ENCODE assay signal across 18 cellular contexts in the genomic region with DNA sequence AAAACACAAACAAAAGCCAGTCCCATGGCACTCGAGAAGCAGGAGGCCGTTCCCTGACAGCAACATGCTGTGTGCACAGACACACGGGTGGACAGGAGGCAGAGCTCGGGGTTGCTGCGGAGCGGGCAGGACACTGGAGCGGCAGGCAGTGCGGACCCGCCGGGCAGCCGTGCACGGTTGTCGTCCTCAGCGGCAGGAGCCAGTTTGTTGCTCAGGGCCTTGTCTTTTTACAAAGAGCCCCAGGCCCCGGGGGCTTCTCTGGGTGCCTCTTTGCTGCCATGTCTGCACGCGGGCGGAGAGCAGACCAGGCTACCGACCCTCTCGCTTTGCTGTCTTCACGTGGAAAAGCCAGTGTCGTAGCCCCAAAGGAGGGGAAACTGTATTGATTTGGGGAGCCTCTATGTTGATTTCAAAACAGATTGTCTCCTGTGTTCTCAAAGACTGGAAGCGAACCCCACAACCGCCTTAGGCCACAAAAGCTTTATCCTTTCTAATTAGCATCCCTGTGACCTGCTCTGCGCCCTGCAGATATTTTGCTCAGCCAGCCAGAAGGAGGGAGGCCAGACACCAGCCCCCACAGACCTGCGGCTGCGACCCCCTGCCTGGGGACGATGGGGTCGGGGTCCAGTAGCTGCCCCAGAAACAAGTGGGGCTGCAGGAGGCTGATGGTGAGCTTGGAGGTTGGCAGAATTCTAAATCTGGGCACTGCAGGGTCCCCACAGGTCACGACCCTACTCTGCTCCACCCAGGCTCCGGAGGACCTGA. TPM values are rescaled to one million over a fixed set of nuclear protein-coding genes. Genes with fewer than 3 reads are reported as not detected.
DNase-seq lines count a peak whose midpoint lies in the region; ATAC-seq, FAIRE-seq and TF ChIP-seq lines count a peak whose summit lies in the region.
"Had no signal": no experiment of that assay in that cellular context is flagged by ENCODE, and none has a peak within 500 bp of the region (broad histone marks: within the 10 kb centered on the region; RNA-seq: fewer than 3 reads in every experiment).

No MANE protein-coding gene starts in this region.

- no peak overlapping the region for H2BK5ac ChIP-seq in mesenchymal stem cell (ENCODE audit: low read depth, low read length, poor library complexity, severe bottlenecking)

- H3K27ac ChIP-seq in K562 (ENCODE audit: extremely low read depth, low read depth, low read length) (no peak overlapping the region), mesenchymal stem cell (ENCODE audit: low read length, poor library complexity, severe bottlenecking) (peak overlapping the region; percentile 76), substantia nigra (ENCODE audit: low read depth, low read length, poor library complexity, severe bottlenecking) (peak overlapping the region; percentile 57)
- H3K27ac ChIP-seq: neutrophil, right atrium auricular region had no signal

- peaks cover 77% of the 10 kb centered on the region for H3K27me3 Mint-ChIP-seq in activated CD8-positive, alpha-beta memory T cell treated with anti-CD3 and anti-CD28 coated beads, Interleukin-2, amount 10 ng/mL, durations not matched to agents 7 days and 5 days
- peaks cover 30% of the 10 kb centered on the region for H3K27me3 Mint-ChIP-seq in WTC11 (ENCODE audit: low read depth)

- H3K9me1 ChIP-seq in K562 (ENCODE audit: control insufficient read depth, insufficient read depth, low read length), result no peaks in the 10 kb centered on the region

- H4K20me1 ChIP-seq in K562 (replicated peaks; ENCODE audit: control insufficient read depth, insufficient read depth, low read length), result peaks cover 6% of the 10 kb centered on the region; the same call in 1 of the 2 replicates

- peak overlapping the region in 1 of 2 experiments; percentile 29 for H3K14ac ChIP-seq in mesenchymal stem cell (ENCODE audit: low read length in 2 of 2)

- H3K36me3 ChIP-seq in K562 (ENCODE audit: control insufficient read depth, insufficient read depth, low read length) (no peaks in the 10 kb centered on the region), mesenchymal stem cell (ENCODE audit: control insufficient read depth in 1 of 2, insufficient read depth in 2 of 2, low read depth in 1 of 2, low read length in 2 of 2) (no peaks in the 10 kb centered on the region)
- H3K36me3 ChIP-seq: adrenal gland, neutrophil, right atrium auricular region had no signal

- no TSS peak for BruUV-seq in K562 (replicated peaks; lab: Mats Ljungman, UMichigan)

- no peak overlapping the region for H3K27ac Mint-ChIP-seq in activated CD8-positive, alpha-beta memory T cell treated with anti-CD3 and anti-CD28 coated beads, Interleukin-2, amount 10 ng/mL, durations not matched to agents 7 days and 5 days
- no peak overlapping the region for H3K27ac Mint-ChIP-seq in WTC11
- H3K27ac Mint-ChIP-seq: activated T-helper 17 cell treated with anti-CD3 and anti-CD28 coated beads, Interleukin-2, amount 50 U/mL, for 72 hours had no signal

- DNase-seq in activated CD8-positive, alpha-beta memory T cell treated with anti-CD3 and anti-CD28 coated beads, Interleukin-2, amount 10 ng/mL, durations not matched to agents 7 days and 5 days, result peak; percentile 27
- DNase-seq in activated CD8-positive, alpha-beta memory T cell treated with anti-CD3 and anti-CD28 coated beads, Interleukin-2, amount 50 U/mL, for 48 hours, result no peak
- DNase-seq in K562 (ENCODE audit: extremely low read depth in 1 of 4, low spot score in 3 of 4) (no peak), mesenchymal stem cell (no peak), substantia nigra (lab: John Stamatoyannopoulos, UW) (no peak), WTC11 (ENCODE audit: low spot score) (no peak), globus pallidus (ENCODE audit: low spot score) (no peak)
- DNase-seq in activated naive CD4-positive, alpha-beta T cell treated with Interleukin-2 at 50 U/mL for 16 hours, result no peak
- DNase-seq: activated CD4-positive, CD25-positive, alpha-beta regulatory T cell treated with anti-CD3 and anti-CD28 coated beads, Interleukin-2, amount 50 U/mL, for 72 hours; dermis blood vessel endothelial cell; DND-41; foreskin melanocyte; T-helper 9 cell had no signal

- H3K4me3 ChIP-seq in K562, result no peak overlapping the region
- H3K4me3 ChIP-seq in mesenchymal stem cell (ENCODE audit: insufficient read depth in 1 of 2, low read depth in 1 of 2, low read length in 2 of 2), result no peak overlapping the region
- H3K4me3 ChIP-seq: adrenal gland, right atrium auricular region had no signal

- H3K9me3 ChIP-seq in K562 (replicated peaks; ENCODE audit: control insufficient read depth, insufficient read depth, low read depth, low read length), result no peaks in the 10 kb centered on the region
- H3K9me3 ChIP-seq in mesenchymal stem cell (ENCODE audit: control insufficient read depth, low read length), result no peaks in the 10 kb centered on the region
- H3K9me3 ChIP-seq: adrenal gland, neutrophil, right atrium auricular region had no signal

- WGBS in K562 (ENCODE audit: insufficient coverage, low coverage, missing lambda C conversion rate), result 3% methylated on average over 31 of the region's 31 CpGs
- 87% methylated on average over 30 of the region's 31 CpGs for WGBS in mesenchymal stem cell

- no peak for FAIRE-seq in K562 (lab: Jason Lieb, UNC)
- FAIRE-seq: GM18507 had no signal

- no peak overlapping the region for H2BK12ac ChIP-seq in mesenchymal stem cell (ENCODE audit: low read length in 2 of 2)

- H3K9me3 Mint-ChIP-seq in activated CD8-positive, alpha-beta memory T cell treated with anti-CD3 and anti-CD28 coated beads, Interleukin-2, amount 10 ng/mL, durations not matched to agents 7 days and 5 days (ENCODE audit: low read depth), result no peaks in the 10 kb centered on the region
- H3K9me3 Mint-ChIP-seq in WTC11, result peaks cover 6% of the 10 kb centered on the region; the same call in 1 of the 2 replicates
- H3K9me3 Mint-ChIP-seq: activated T-helper 17 cell treated with anti-CD3 and anti-CD28 coated beads, Interleukin-2, amount 50 U/mL, for 72 hours had no signal

- no peak overlapping the region for H4K91ac ChIP-seq in mesenchymal stem cell (ENCODE audit: low read length)

- H2AK5ac ChIP-seq in mesenchymal stem cell (ENCODE audit: low read length, severe bottlenecking), result peak overlapping the region; percentile 50

- no peak overlapping the region for H3K18ac ChIP-seq in mesenchymal stem cell (ENCODE audit: low read depth in 1 of 2, low read length in 2 of 2)

- H3K4me1 ChIP-seq in K562 (replicated peaks in 1 of 2; ENCODE audit: control insufficient read depth in 2 of 2, insufficient read depth in 2 of 2, low read length in 2 of 2) (peaks cover 0 to 7% of the 10 kb centered on the region in 2 experiments; a peak in 2 of 5 replicates), mesenchymal stem cell (ENCODE audit: control insufficient read depth, insufficient read depth, low read depth, low read length) (peaks cover 20% of the 10 kb centered on the region)
- H3K4me1 ChIP-seq: adrenal gland, right atrium auricular region had no signal

- in situ Hi-C loops in K562 (cut with MboI), result no loop called here

- CTCF ChIA-PET in activated CD8-positive, alpha-beta memory T cell treated with anti-CD3 and anti-CD28 coated beads, Interleukin-2, amount 10 ng/mL, durations not matched to agents 7 days and 5 days (lab: Charles Lee), result interaction anchor here (3.3 to 6.2 kb wide), 2 partner anchors 12 kb away, joined by 17 to 74 read pairs; no protein-coding TSS in a partner anchor
- CTCF ChIA-PET in K562 (lab: Yijun Ruan, JAX; ENCODE audit: low intra/inter-chr PET ratio) (no interaction called here), WTC11 (lab: Charles Lee) (interaction anchor here (1.4 to 3.5 kb wide), 3 partner anchors 11 to 30 kb away, joined by 3 to 17 read pairs (median 12); no protein-coding TSS in a partner anchor)

- intact Hi-C loops in K562 (cut with micrococcal nuclease), result no loop called here

- no peak overlapping the region for H3K4me3 Mint-ChIP-seq in activated CD8-positive, alpha-beta memory T cell treated with anti-CD3 and anti-CD28 coated beads, Interleukin-2, amount 10 ng/mL, durations not matched to agents 7 days and 5 days
- H3K4me3 Mint-ChIP-seq in WTC11, result no peak overlapping the region
- H3K4me3 Mint-ChIP-seq: activated T-helper 17 cell treated with anti-CD3 and anti-CD28 coated beads, Interleukin-2, amount 50 U/mL, for 72 hours had no signal

- H3K9ac ChIP-seq in K562 (ENCODE audit: insufficient read depth in 1 of 2, low read depth in 2 of 2, low read length in 2 of 2), result no peak overlapping the region
- no peak overlapping the region for H3K9ac ChIP-seq in mesenchymal stem cell (ENCODE audit: low read length)

- no peaks in the 10 kb centered on the region for H3K79me1 ChIP-seq in mesenchymal stem cell (replicated peaks; ENCODE audit: low read length, poor library complexity, severe bottlenecking)

- POLR2A ChIA-PET in K562 (lab: Yijun Ruan, JAX) (interaction anchor here (0.6 to 6.4 kb wide), 2 partner anchors 12 to 32 kb away, joined by 3 to 29 read pairs; no protein-coding TSS in a partner anchor), WTC11 (lab: Charles Lee) (no interaction called here)

- H2AFZ ChIP-seq in K562 (ENCODE audit: low read depth, low read length) (no peak overlapping the region), mesenchymal stem cell (ENCODE audit: low read depth, low read length) (no peak overlapping the region)

- H3K4me1 Mint-ChIP-seq in activated CD8-positive, alpha-beta memory T cell treated with anti-CD3 and anti-CD28 coated beads, Interleukin-2, amount 10 ng/mL, durations not matched to agents 7 days and 5 days, result peaks cover 40% of the 10 kb centered on the region
- H3K4me1 Mint-ChIP-seq in WTC11, result peaks cover 10% of the 10 kb centered on the region

- TF ChIP-seq CTCF in K562 (IDR thresholded peaks at IDR 0.05 in 2 of 3, conservative IDR thresholded peaks at IDR 0.05 in 1 of 3; ENCODE audit: insufficient read depth in 2 of 3, low read depth in 1 of 3, low read length in 3 of 3), result no peak
- no peak for TF ChIP-seq CTCF in WTC11 (IDR thresholded peaks at IDR 0.05)

- no peak overlapping the region for H2BK15ac ChIP-seq in mesenchymal stem cell (ENCODE audit: low read depth, poor library complexity, severe bottlenecking)

- TF ChIP-seq EP300 in K562 (IDR thresholded peaks at IDR 0.05; ENCODE audit: low read length), result no peak

- H3K36me3 Mint-ChIP-seq in activated CD8-positive, alpha-beta memory T cell treated with anti-CD3 and anti-CD28 coated beads, Interleukin-2, amount 10 ng/mL, durations not matched to agents 7 days and 5 days, result no peaks in the 10 kb centered on the region
- H3K36me3 Mint-ChIP-seq in WTC11, result no peaks in the 10 kb centered on the region

- peaks cover 43 to 53% of the 10 kb centered on the region in 2 experiments for H3K27me3 ChIP-seq in K562 (ENCODE audit: control insufficient read depth in 2 of 2, insufficient read depth in 2 of 2, low read length in 2 of 2)
- peaks cover 32 to 38% of the 10 kb centered on the region in 2 experiments for H3K27me3 ChIP-seq in mesenchymal stem cell (ENCODE audit: control insufficient read depth in 1 of 2, insufficient read depth in 1 of 2, low read length in 2 of 2)
- H3K27me3 ChIP-seq: adrenal gland, right atrium auricular region had no signal

- TF ChIP-seq POLR2A in K562 (conservative IDR thresholded peaks at IDR 0.05), result no peak

- H3K4ac ChIP-seq in mesenchymal stem cell (ENCODE audit: low read depth in 1 of 2, low read length in 2 of 2), result no peak overlapping the region

- no peak for TF ChIP-seq RAD21 in K562 (CRISPR knock-in tag; conservative IDR thresholded peaks at IDR 0.05 in 1 of 2, IDR thresholded peaks at IDR 0.05 in 1 of 2)

- H4K8ac ChIP-seq in mesenchymal stem cell (ENCODE audit: low read length), result no peak overlapping the region

- H2BK120ac ChIP-seq in mesenchymal stem cell (ENCODE audit: low read depth, low read length), result no peak overlapping the region

- no peak for ATAC-seq in activated CD8-positive, alpha-beta memory T cell treated with anti-CD3 and anti-CD28 coated beads, Interleukin-2, amount 10 ng/mL, durations not matched to agents 7 days and 5 days
- ATAC-seq in K562, result peak; percentile 32; the same call in 2 of the 3 replicates
- ATAC-seq in WTC11, result no peak
- ATAC-seq: activated T-helper 17 cell treated with anti-CD3 and anti-CD28 coated beads, Interleukin-2, amount 50 U/mL, for 72 hours had no signal

- H3K79me2 ChIP-seq in K562 (ENCODE audit: control insufficient read depth, insufficient read depth, low read length), result no peaks in the 10 kb centered on the region

- H3K4me2 ChIP-seq in K562 (ENCODE audit: insufficient read depth, low read length), result no peak overlapping the region
- no peak overlapping the region for H3K4me2 ChIP-seq in mesenchymal stem cell (ENCODE audit: low read length, poor library complexity, severe bottlenecking)

- H3K23ac ChIP-seq in mesenchymal stem cell (ENCODE audit: low read length in 2 of 2), result no peak overlapping the region

RNA-seq across cellular contexts. Expression of gene ERMARD, which starts 50.2 kb away (rescaled TPM):
- 10 to 100 TPM; 29.3 to 36.7 TPM for total RNA-seq in activated CD8-positive, alpha-beta memory T cell treated with anti-CD3 and anti-CD28 coated beads, Interleukin-2, amount 10 ng/mL, durations not matched to agents 7 days and 5 days
- total RNA-seq in K562 (2011; cell fraction: chromatin; rRNA removed; ENCODE audit: low replicate concordance), result 44.9 and 104 TPM in 2 replicates
- 22.5 and 30.1 TPM in 2 replicates for total RNA-seq in K562 (2011; cell fraction: nucleolus; rRNA removed)
- 54.3 and 84.0 TPM in 2 replicates for total RNA-seq in K562 (2011; cell fraction: nucleoplasm; rRNA removed)
- total RNA-seq in K562 (2014; rRNA removed) (14.5 and 20.9 TPM in 2 replicates), K562 (2014; rRNA removed; fragmentation: Illumina TruSeq; extraction: Trizol) (26.1 and 27.0 TPM in 2 replicates), K562 (2015; rRNA removed; fragmentation: Illumina TruSeq; extraction: Trizol) (22.2 and 25.6 TPM in 2 replicates), K562 (2021) (24.0 and 27.7 TPM in 2 replicates), WTC11 (2021) (15.8 to 17.7 TPM (median 17.2 TPM) in 3 replicates)
- polyA plus RNA-seq in K562 (2011; rRNA removed) (48.1 and 55.2 TPM in 2 replicates), K562 (2014; fragmentation: Illumina TruSeq; extraction: Trizol) (20.4 and 21.2 TPM in 2 replicates), K562 (2014; fragmentation: Nextera tagmentation; extraction: Ambion mirVana) (10 to 100 TPM; 56.5 to 68.6 TPM), K562 (2014; rRNA removed) (25.5 and 32.7 TPM in 2 replicates)
- polyA plus RNA-seq in K562 (2011; cell fraction: cytosol; rRNA removed), result 33.9 and 42.2 TPM in 2 replicates
- polyA plus RNA-seq in K562 (2011; cell fraction: nucleus; rRNA removed), result 106 and 128 TPM in 2 replicates
- 24.4 and 26.4 TPM in 2 replicates for polyA plus RNA-seq in K562 (2012)
- polyA minus RNA-seq in K562 (2011; rRNA and poly(A)+ RNA removed), result 48.9 and 76.1 TPM in 2 replicates
- 10.2 and 17.9 TPM in 2 replicates for polyA minus RNA-seq in K562 (2011; cell fraction: cytosol; rRNA and poly(A)+ RNA removed)
- polyA minus RNA-seq in K562 (2011; cell fraction: nucleus; rRNA and poly(A)+ RNA removed), result 19.3 and 39.9 TPM in 2 replicates
- 8.0 TPM for polyA plus RNA-seq in mesenchymal stem cell (2013, experiment 1 of 2)
- polyA plus RNA-seq in mesenchymal stem cell (2013, experiment 2 of 2), result 10.8 TPM

RNA-seq across cellular contexts. Expression of gene DYNLT2, which starts 50.2 kb away (rescaled TPM):
- total RNA-seq in activated CD8-positive, alpha-beta memory T cell treated with anti-CD3 and anti-CD28 coated beads, Interleukin-2, amount 10 ng/mL, durations not matched to agents 7 days and 5 days, result 1 to 10 TPM; 2.0 to 3.3 TPM
- total RNA-seq in K562 (2011; cell fraction: chromatin; rRNA removed; ENCODE audit: low replicate concordance), result 3.7 and 10.2 TPM in 2 replicates
- 4.9 and 5.0 TPM in 2 replicates for total RNA-seq in K562 (2011; cell fraction: nucleolus; rRNA removed)
- total RNA-seq in K562 (2011; cell fraction: nucleoplasm; rRNA removed), result 8.4 and 14.4 TPM in 2 replicates
- total RNA-seq in K562 (2014; rRNA removed), result 4.8 and 6.9 TPM in 2 replicates
- total RNA-seq in K562 (2014; rRNA removed; fragmentation: Illumina TruSeq; extraction: Trizol), result 6.3 and 7.1 TPM in 2 replicates
- 9.1 and 10.2 TPM in 2 replicates for total RNA-seq in K562 (2015; rRNA removed; fragmentation: Illumina TruSeq; extraction: Trizol)
- 3.7 and 4.6 TPM in 2 replicates for total RNA-seq in K562 (2021)
- polyA plus RNA-seq in K562 (2011; rRNA removed), result 11.8 and 12.6 TPM in 2 replicates
- polyA plus RNA-seq in K562 (2011; cell fraction: cytosol; rRNA removed), result 3.5 and 5.8 TPM in 2 replicates
- 5.3 and 6.8 TPM in 2 replicates for polyA plus RNA-seq in K562 (2011; cell fraction: nucleus; rRNA removed)
- polyA plus RNA-seq in K562 (2012), result 4.2 and 7.7 TPM in 2 replicates
- polyA plus RNA-seq in K562 (2014; fragmentation: Illumina TruSeq; extraction: Trizol), result 6.0 and 6.2 TPM in 2 replicates
- 1 to 10 TPM; 2.0 to 2.5 TPM for polyA plus RNA-seq in K562 (2014; fragmentation: Nextera tagmentation; extraction: Ambion mirVana)
- polyA plus RNA-seq in K562 (2014; rRNA removed), result 7.2 and 12.8 TPM in 2 replicates
- polyA minus RNA-seq in K562 (2011; rRNA and poly(A)+ RNA removed), result 2.4 and 3.8 TPM in 2 replicates
- polyA minus RNA-seq in K562 (2011; cell fraction: cytosol; rRNA and poly(A)+ RNA removed), result 0.64 and 0.95 TPM in 2 replicates
- polyA minus RNA-seq in K562 (2011; cell fraction: nucleus; rRNA and poly(A)+ RNA removed), result 4.8 and 9.9 TPM in 2 replicates
- 0.48 TPM for polyA plus RNA-seq in mesenchymal stem cell (2013, experiment 1 of 2)
- 0.27 TPM for polyA plus RNA-seq in mesenchymal stem cell (2013, experiment 2 of 2)
- total RNA-seq in WTC11 (2021), result 1.3 to 1.7 TPM (median 1.5 TPM) in 3 replicates
